Comparison of ENCODE assay signal across 8 cellular contexts in genomic region chr14:63542231-63542999, GRCh38. TPM values are rescaled to one million over a fixed set of nuclear protein-coding genes. Genes with fewer than 3 reads are reported as not detected.
DNase-seq lines count a peak whose midpoint lies in the region; ATAC-seq and TF ChIP-seq lines count a peak whose summit lies in the region.

No MANE protein-coding gene starts in this region.

- H3K23ac ChIP-seq in IMR-90 (ENCODE audit: low read depth, low read length): peak overlapping the region; percentile 57; the same call in 1 of the 2 replicates

- peak overlapping the region; percentile 40 for H4K91ac ChIP-seq in IMR-90 (ENCODE audit: insufficient read depth, low read depth, low read length)

- H3K9ac ChIP-seq in IMR-90 (ENCODE audit: low read depth, low read length): peak overlapping the region; percentile 69

- peak overlapping the region; percentile 78 for H3K4me2 ChIP-seq in IMR-90 (ENCODE audit: low read depth, low read length)

- peak overlapping the region; percentile 91 for H3K27ac ChIP-seq in CD4-positive, alpha-beta memory T cell (ENCODE audit: low read depth, low read length)
- peak overlapping the region; percentile 71 for H3K27ac ChIP-seq in IMR-90 (ENCODE audit: insufficient read depth, low read length)

- peaks cover 15% of the 10 kb centered on the region for H4K20me1 ChIP-seq in IMR-90 (ENCODE audit: insufficient read depth, low read length)

- H3K18ac ChIP-seq in IMR-90 (ENCODE audit: low read depth, low read length): no peak overlapping the region; the same call in 1 of the 2 replicates

- CTCF ChIA-PET in CD4-positive, alpha-beta memory T cell (lab: Charles Lee; ENCODE audit: partially characterized antibody): interaction anchor here (0.9 to 1.4 kb wide), 2 partner anchors 108 to 227 kb away, joined by 3 to 4 read pairs; no protein-coding TSS in a partner anchor
- CTCF ChIA-PET in IMR-90 (lab: Yijun Ruan, JAX): no interaction called here
- CTCF ChIA-PET in activated CD4-positive, alpha-beta memory T cell treated with anti-CD3 and anti-CD28 coated beads for 36 hours (lab: Charles Lee): interaction anchor here (0.6 to 2.4 kb wide), 5 partner anchors 10 to 246 kb away, joined by 3 to 17 read pairs (median 4); no protein-coding TSS in a partner anchor

- intact Hi-C loops in CD4-positive, alpha-beta memory T cell (cut with micrococcal nuclease): loop anchor here (2.0 to 10.0 kb wide), 7 partner anchors 232 to 1870 kb away; partner anchors contain the start of genes FUT8, MAX, MTHFD1 and SYNE2
- intact Hi-C loops in IMR-90 (cut with micrococcal nuclease): loop anchor here (2.0 to 10.0 kb wide), 5 partner anchors 70 to 1378 kb away; partner anchors contain the start of gene SGPP1
- intact Hi-C loops in activated CD4-positive, alpha-beta memory T cell treated with anti-CD3 and anti-CD28 coated beads for 36 hours (cut with micrococcal nuclease): loop anchor here (2.0 to 10.0 kb wide), 5 partner anchors 64 to 960 kb away; partner anchors contain the start of genes SYNE2, ZBTB1 and ZBTB25

- H3K4me1 Mint-ChIP-seq in CD4-positive, alpha-beta memory T cell: peaks cover 27 to 52% (median 37%) of the 10 kb centered on the region in 4 donors
- peaks cover 31% of the 10 kb centered on the region for H3K4me1 Mint-ChIP-seq in activated CD4-positive, alpha-beta memory T cell treated with anti-CD3 and anti-CD28 coated beads for 36 hours (ENCODE audit: low read depth)

- H3K4me3 ChIP-seq in CD4-positive, alpha-beta memory T cell (ENCODE audit: low read length in 2 of 2): peak overlapping the region; percentile 59 to 68
- H3K4me3 ChIP-seq in IMR-90 (ENCODE audit: insufficient read depth, low read depth, low read length) (peak overlapping the region; percentile 70), fibroblast of pulmonary artery (replicated peaks; ENCODE audit: low read depth, low read length) (peak overlapping the region; percentile 99), neuron (ENCODE audit: low read length) (peak overlapping the region; percentile 79)

- TF ChIP-seq CTCF in IMR-90 (conservative IDR thresholded peaks at IDR 0.05; ENCODE audit: low read depth, low read length): no peak
- TF ChIP-seq CTCF in fibroblast of pulmonary artery (IDR thresholded peaks at IDR 0.05; ENCODE audit: low read length, missing control alignments): no peak

- H2AK9ac ChIP-seq in IMR-90 (replicated peaks; ENCODE audit: low read depth, low read length, poor library complexity): peak overlapping the region; percentile 48

- TF ChIP-seq POLR2A in IMR-90 (IDR thresholded peaks at IDR 0.05; ENCODE audit: low read depth, low read length): no peak

- peak overlapping the region; percentile 61 to 93 (median 89) for H3K27ac Mint-ChIP-seq in CD4-positive, alpha-beta memory T cell
- H3K27ac Mint-ChIP-seq in activated CD4-positive, alpha-beta memory T cell treated with anti-CD3 and anti-CD28 coated beads for 36 hours: peak overlapping the region; percentile 49

- in situ Hi-C loops in IMR-90 (cut with MboI; ENCODE audit: low sequenced_read_pairs): no loop called here

- no peaks in the 10 kb centered on the region for H3K27me3 ChIP-seq in CD4-positive, alpha-beta memory T cell (ENCODE audit: insufficient read depth, low read length)
- H3K27me3 ChIP-seq in IMR-90 (ENCODE audit: control insufficient read depth, insufficient read depth, low read length) (no peaks in the 10 kb centered on the region), neuron (ENCODE audit: insufficient read depth, low read length) (no peaks in the 10 kb centered on the region)

- ATAC-seq in GM19395 (IDR thresholded peaks at IDR 0.05; ENCODE audit: unreplicated experiment) (peak; percentile 12), IMR-90 (ENCODE audit: low read depth) (peak; percentile 24)

- 0 out of 2 replicates have a peak overlapping the region, but pooled peaks have one; percentile 7 for H2AK5ac ChIP-seq in IMR-90 (ENCODE audit: low read depth, low read length)

- no peak overlapping the region for H4K5ac ChIP-seq in IMR-90 (ENCODE audit: low read depth, low read length)

- peak overlapping the region; percentile 41 for H3K4ac ChIP-seq in IMR-90 (ENCODE audit: low read depth, low read length)

- H2BK5ac ChIP-seq in IMR-90 (ENCODE audit: low read depth, low read length, poor library complexity, severe bottlenecking): peak overlapping the region; percentile 42

- BruUV-seq in IMR-90 (replicated peaks; lab: Mats Ljungman, UMichigan): no TSS peak

- H3K36me3 Mint-ChIP-seq in CD4-positive, alpha-beta memory T cell: peaks cover 15 to 31% of the 10 kb centered on the region in 2 donors
- H3K36me3 Mint-ChIP-seq in activated CD4-positive, alpha-beta memory T cell treated with anti-CD3 and anti-CD28 coated beads for 36 hours: peaks cover 19% of the 10 kb centered on the region

- H2BK15ac ChIP-seq in IMR-90 (ENCODE audit: low read depth, low read length): no peak overlapping the region

- H3K9me3 Mint-ChIP-seq in CD4-positive, alpha-beta memory T cell: no peaks in the 10 kb centered on the region
- no peaks in the 10 kb centered on the region for H3K9me3 Mint-ChIP-seq in activated CD4-positive, alpha-beta memory T cell treated with anti-CD3 and anti-CD28 coated beads for 36 hours

- H3K4me3 Mint-ChIP-seq in CD4-positive, alpha-beta memory T cell: peak overlapping the region; percentile 80 to 99 (median 98)
- peak overlapping the region; percentile 82 for H3K4me3 Mint-ChIP-seq in activated CD4-positive, alpha-beta memory T cell treated with anti-CD3 and anti-CD28 coated beads for 36 hours

- POLR2A ChIA-PET in CD4-positive, alpha-beta memory T cell (lab: Charles Lee; ENCODE audit: partially characterized antibody): interaction anchor here (0.6 to 4.2 kb wide), 8 partner anchors 10 to 228 kb away, joined by 3 to 34 read pairs (median 6); partner anchors contain the start of genes SGPP1 and WDR89
- POLR2A ChIA-PET in IMR-90 (lab: Charles Lee; ENCODE audit: unreplicated experiment): interaction anchor here (0.6 to 1.5 kb wide), 3 partner anchors 145 to 892 kb away, joined by 4 to 9 read pairs (median 5); no protein-coding TSS in a partner anchor
- POLR2A ChIA-PET in activated CD4-positive, alpha-beta memory T cell treated with anti-CD3 and anti-CD28 coated beads for 36 hours (lab: Charles Lee): interaction anchor here (1.7 to 2.9 kb wide), 3 partner anchors 13 to 100 kb away, joined by 8 to 12 read pairs (median 9); partner anchors contain the start of gene WDR89

- WGBS in IMR-90 (ENCODE audit: extremely low coverage in 2 of 2, insufficient read length in 1 of 2), 2 experiments: 0% methylated on average over 7 of the region's 46 CpGs; no CpG with 5 or more reads in 1 of the 2 experiments

- dilution Hi-C loops in IMR-90 (cut with HindIII; ENCODE audit: low sequenced_read_pairs, unreplicated experiment): no loop called here

- peaks cover 11% of the 10 kb centered on the region for H3K36me3 ChIP-seq in CD4-positive, alpha-beta memory T cell (ENCODE audit: insufficient read depth, low read length)
- H3K36me3 ChIP-seq in IMR-90 (ENCODE audit: control insufficient read depth, insufficient read depth, low read length) (peaks cover 7% of the 10 kb centered on the region), neuron (ENCODE audit: insufficient read depth, low read length) (peaks cover 26% of the 10 kb centered on the region)

- H3K14ac ChIP-seq in IMR-90 (replicated peaks; ENCODE audit: low read depth, low read length): peak overlapping the region; percentile 68

- no peaks in the 10 kb centered on the region for H3K9me1 ChIP-seq in IMR-90 (ENCODE audit: insufficient read depth, low read length)

- DNase-seq in CD4-positive, alpha-beta memory T cell: peak in 2 of 5 donors; percentile 5 to 38
- DNase-seq in IMR-90: no peak
- no peak for DNase-seq in activated CD4-positive, alpha-beta memory T cell treated with anti-CD3 and anti-CD28 coated beads for 36 hours
- DNase-seq in fibroblast of pulmonary artery (ENCODE audit: low read depth): no peak
- no peak for DNase-seq in ureter (ENCODE audit: low spot score)
- DNase-seq in amniotic stem cell (lab: John Stamatoyannopoulos, UW): no peak

- H4K8ac ChIP-seq in IMR-90 (ENCODE audit: low read depth in 2 of 2, low read length in 2 of 2): peak overlapping the region; percentile 11 to 18; a peak in 1 of 4 replicates

- H3K79me1 ChIP-seq in IMR-90 (ENCODE audit: low read depth in 1 of 2, low read length in 2 of 2): peaks cover 0 to 28% of the 10 kb centered on the region in 2 experiments; a peak in 2 of 4 replicates

- H3K27me3 Mint-ChIP-seq in CD4-positive, alpha-beta memory T cell: no peaks in the 10 kb centered on the region
- H3K27me3 Mint-ChIP-seq in activated CD4-positive, alpha-beta memory T cell treated with anti-CD3 and anti-CD28 coated beads for 36 hours: no peaks in the 10 kb centered on the region

- H3K56ac ChIP-seq in IMR-90 (ENCODE audit: extremely low read depth, insufficient read depth, low read length): peak overlapping the region; percentile 36

- peaks cover 30% of the 10 kb centered on the region for H3K4me1 ChIP-seq in CD4-positive, alpha-beta memory T cell (ENCODE audit: insufficient read depth, low read length)
- no peaks in the 10 kb centered on the region for H3K4me1 ChIP-seq in IMR-90 (ENCODE audit: control insufficient read depth, insufficient read depth, low read length)
- peaks cover 10% of the 10 kb centered on the region for H3K4me1 ChIP-seq in neuron (ENCODE audit: insufficient read depth, low read length)

- TF ChIP-seq RAD21 in IMR-90 (IDR thresholded peaks at IDR 0.05; ENCODE audit: low read length): no peak

- H3K9me3 ChIP-seq in CD4-positive, alpha-beta memory T cell (ENCODE audit: control insufficient read depth in 1 of 2, low read length in 2 of 2): no peaks in the 10 kb centered on the region
- H3K9me3 ChIP-seq in IMR-90 (ENCODE audit: control insufficient read depth, insufficient read depth, low read length): no peaks in the 10 kb centered on the region
- no peaks in the 10 kb centered on the region for H3K9me3 ChIP-seq in neuron (ENCODE audit: low read length)

- H2BK20ac ChIP-seq in IMR-90 (ENCODE audit: low read depth, low read length): no peak overlapping the region

- H2AFZ ChIP-seq in IMR-90 (replicated peaks; ENCODE audit: low read length, poor library complexity) (peak overlapping the region; percentile 95), neuron (ENCODE audit: low read depth, low read length) (peak overlapping the region; percentile 40)

- H2BK120ac ChIP-seq in IMR-90 (ENCODE audit: low read depth, low read length): no peak overlapping the region

TF ChIP-seq in IMR-90, 13 proteins besides CTCF, POLR2A, EP300 and RAD21:
- TF ChIP-seq CEBPB (IDR thresholded peaks at IDR 0.05; ENCODE audit: low read depth, low read length) (no peak), NFE2L2 (IDR thresholded peaks at IDR 0.05; ENCODE audit: low read depth, low read length) (no peak)

RNA-seq across cellular contexts. Expression of gene PPP2R5E, which starts 0.8 kb away (rescaled TPM):
- 10 to 100 TPM; 36.2 to 38.0 TPM for total RNA-seq in CD4-positive, alpha-beta memory T cell
- 10 to 100 TPM; 36.2 to 38.3 TPM for polyA plus RNA-seq in CD4-positive, alpha-beta memory T cell
- 12.2 and 21.1 TPM in 2 replicates for total RNA-seq in IMR-90 (2012; rRNA removed)
- 6.5 and 9.7 TPM in 2 replicates for polyA plus RNA-seq in IMR-90 (2012; rRNA removed)
- 4.6 and 5.1 TPM in 2 replicates for polyA plus RNA-seq in IMR-90 (2012; cell fraction: cytosol; rRNA removed)
- polyA plus RNA-seq in IMR-90 (2012; cell fraction: nucleus; rRNA removed; ENCODE audit: low replicate concordance): 6.4 and 8.1 TPM in 2 replicates
- 10 to 100 TPM; 37.7 to 37.8 TPM for total RNA-seq in activated CD4-positive, alpha-beta memory T cell treated with anti-CD3 and anti-CD28 coated beads for 36 hours
- 46.2 TPM for total RNA-seq in ureter
